11 cellular contexts compared by ENCODE assay signal in the genomic region with DNA sequence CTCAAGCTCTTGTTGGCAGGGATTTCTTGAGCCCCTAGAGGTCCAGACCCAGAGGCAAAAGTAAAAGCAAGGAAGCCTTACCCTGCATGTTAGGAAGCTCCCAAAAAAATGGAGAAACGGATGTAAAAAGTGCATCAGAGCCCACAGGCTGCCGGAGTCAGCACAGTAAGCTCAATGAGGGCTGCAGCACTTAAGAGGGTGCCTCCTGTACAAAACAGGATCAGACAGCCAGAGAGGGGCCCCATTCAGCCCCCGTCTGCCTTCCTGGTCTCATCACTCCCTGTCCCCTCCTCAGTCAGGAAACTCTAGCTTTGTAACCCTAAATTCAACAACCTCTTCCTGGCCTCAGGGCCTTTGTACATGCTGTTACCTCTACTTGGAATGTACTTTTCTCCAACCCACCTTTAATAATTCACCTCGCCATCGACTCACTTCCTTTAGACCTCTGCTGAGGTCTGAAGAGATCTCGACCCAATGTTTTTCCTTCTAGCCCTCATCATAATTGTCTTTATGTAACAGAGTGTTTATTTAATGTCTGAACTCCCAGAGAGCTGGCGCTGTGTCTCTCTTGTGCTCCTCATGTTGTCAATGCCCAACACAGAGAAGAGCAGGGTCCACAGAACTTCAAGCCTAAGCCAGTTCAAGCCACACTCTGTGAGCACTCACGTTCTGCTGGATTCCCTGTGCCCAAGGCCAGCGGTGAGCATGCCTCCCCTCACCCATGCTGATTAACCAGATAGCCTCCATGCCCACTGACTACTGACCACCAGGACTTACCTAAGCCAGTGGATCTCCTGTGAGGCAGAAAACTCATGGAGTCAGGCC. TPM values are rescaled to one million over a fixed set of nuclear protein-coding genes. Genes with fewer than 3 reads are reported as not detected.
DNase-seq lines count a peak whose midpoint lies in the region; ATAC-seq, FAIRE-seq and TF ChIP-seq lines count a peak whose summit lies in the region.
"Had no signal": no experiment of that assay in that cellular context is flagged by ENCODE, and none has a peak within 500 bp of the region (broad histone marks: within the 10 kb centered on the region; RNA-seq: fewer than 3 reads in every experiment).

No MANE protein-coding gene starts in this region.

- H4K20me1 ChIP-seq in OCI-LY1 (ENCODE audit: insufficient read depth, low read length) (no peaks in the 10 kb centered on the region), H1 (replicated peaks in 1 of 2; ENCODE audit: control insufficient read depth in 1 of 2, insufficient read depth in 2 of 2, low read length in 2 of 2) (peaks cover 0 to 4% of the 10 kb centered on the region in 2 experiments)

- no peak overlapping the region for H3K9ac ChIP-seq in OCI-LY1 (ENCODE audit: low read length)
- H3K9ac ChIP-seq in H1 (replicated peaks in 1 of 4; ENCODE audit: extremely low read depth in 1 of 4, low read depth in 3 of 4, low read length in 3 of 4) = no peak overlapping the region
- H3K9ac ChIP-seq in neuronal stem cell (ENCODE audit: low read depth, low read length, poor library complexity) = no peak overlapping the region

- H4K91ac ChIP-seq in H1 (replicated peaks; ENCODE audit: insufficient read length, low read length) (no peak overlapping the region), neuronal stem cell (ENCODE audit: low read depth, low read length, poor library complexity) (no peak overlapping the region)

- no peak for ATAC-seq in heart left ventricle

- no peak for TF ChIP-seq EP300 in H1 (IDR thresholded peaks at IDR 0.05; ENCODE audit: borderline replicate concordance in 1 of 2, low read depth in 2 of 2, low read length in 2 of 2)

- no peak overlapping the region for H4K5ac ChIP-seq in H1 (ENCODE audit: insufficient read length, low read depth, low read length)

- H3K9me2 ChIP-seq in OCI-LY1 (ENCODE audit: low read depth, low read length) = no peaks in the 10 kb centered on the region

- FAIRE-seq in H1 (lab: Jason Lieb, UNC) (no peak), RCC 7860 (lab: Jason Lieb, UNC) (no peak)

- WGBS in H1 (ENCODE audit: extremely low coverage in 1 of 2, insufficient coverage in 1 of 2, insufficient read length in 1 of 2, insufficient replicate concordance in 2 of 2, low coverage in 1 of 2, low lambda C conversion rate in 2 of 2, missing lambda C conversion rate in 1 of 2), 2 experiments = 71% methylated on average over 9 of the region's 9 CpGs; no CpG with 5 or more reads in 1 of the 2 experiments
- WGBS in neuronal stem cell (ENCODE audit: extremely low coverage in 2 of 2, insufficient read length in 2 of 2, insufficient replicate concordance in 1 of 2), 2 donors = 100% methylated on average over 1 of the region's 9 CpGs; no CpG with 5 or more reads in 1 of the 2 donors
- WGBS in heart left ventricle, 4 donors = 87 to 92% (median 90%) methylated on average over 9 of the region's 9 CpGs

- H2BK15ac ChIP-seq in H1 (ENCODE audit: low read length) = peak overlapping the region; percentile 50; the same call in 1 of the 2 replicates
- no peak overlapping the region for H2BK15ac ChIP-seq in neuronal stem cell (ENCODE audit: low read length)

- H2AFZ ChIP-seq in OCI-LY1 (ENCODE audit: low read length) = no peak overlapping the region
- no peak overlapping the region for H2AFZ ChIP-seq in H1 (ENCODE audit: low read length)
- no peak overlapping the region for H2AFZ ChIP-seq in neuronal stem cell (ENCODE audit: low read length)
- H2AFZ ChIP-seq: hepatocyte had no signal

- H3K56ac ChIP-seq in H1 (replicated peaks; ENCODE audit: insufficient read length, low read depth, low read length) = no peak overlapping the region

- H3K4me2 ChIP-seq in OCI-LY1 (ENCODE audit: low read length) (no peak overlapping the region), H1 (ENCODE audit: insufficient read depth in 1 of 2, low read depth in 2 of 2, low read length in 2 of 2) (no peak overlapping the region), neuronal stem cell (ENCODE audit: insufficient read depth, low read length, poor library complexity, severe bottlenecking) (no peak overlapping the region)
- H3K4me2 ChIP-seq: hepatocyte had no signal

- H2BK120ac ChIP-seq in H1 (replicated peaks; ENCODE audit: low read depth, low read length) (no peak overlapping the region), neuronal stem cell (ENCODE audit: low read depth, low read length) (no peak overlapping the region)

- no peak overlapping the region for H2BK5ac ChIP-seq in H1 (ENCODE audit: low read depth, low read length)
- H2BK5ac ChIP-seq in neuronal stem cell (ENCODE audit: low read length) = no peak overlapping the region

- H3K18ac ChIP-seq in H1 (ENCODE audit: extremely low read depth, low read length) (no peak overlapping the region), neuronal stem cell (ENCODE audit: low read length) (peak overlapping the region; percentile 11)

- intact Hi-C loops in heart left ventricle (cut with DNase I) = loop anchor here in 6 of 10 donors (1.0 to 10.0 kb wide), 12 partner anchors 38 to 558 kb away; partner anchors contain the start of genes LPIN3 (in 2 of the 6) and ZHX3 (in 1 of the 6)

- no peak for TF ChIP-seq POLR2A in H1 (IDR thresholded peaks at IDR 0.05; ENCODE audit: control extremely low read depth in 1 of 2, low read depth in 2 of 2, low read length in 2 of 2)
- TF ChIP-seq POLR2A in heart left ventricle (IDR thresholded peaks at IDR 0.05) = no peak

- POLR2A ChIA-PET in H1 (lab: Charles Lee; ENCODE audit: partially characterized antibody) = interaction anchor here (0.7 to 1.6 kb wide), 5 partner anchors 19 to 127 kb away, joined by 3 to 4 read pairs (median 3); no protein-coding TSS in a partner anchor

- CTCF ChIA-PET in H1 (lab: Charles Lee; ENCODE audit: partially characterized antibody) = interaction anchor here (0.6 to 4.3 kb wide), 38 partner anchors 9 to 957 kb away, joined by 3 to 31 read pairs (median 5); partner anchors contain the start of gene LPIN3

- H3K36me3 ChIP-seq in OCI-LY1 (ENCODE audit: insufficient read depth, low read length) = no peaks in the 10 kb centered on the region
- H3K36me3 ChIP-seq in H1 (ENCODE audit: control insufficient read depth in 2 of 4, insufficient read depth in 4 of 4, low read length in 3 of 4) = no peaks in the 10 kb centered on the region
- peaks cover 2 to 17% of the 10 kb centered on the region in 2 donors for H3K36me3 ChIP-seq in neuronal stem cell (replicated peaks in 1 of 2; ENCODE audit: control insufficient read depth in 2 of 2, insufficient read depth in 2 of 2, low read length in 2 of 2)
- no peaks in the 10 kb centered on the region for H3K36me3 ChIP-seq in heart left ventricle

- no peaks in the 10 kb centered on the region for H3K9me3 Mint-ChIP-seq in T-helper 1 cell treated with Interleukin-12 subunit alpha and Interleukin-12 subunit beta and Interleukin-4 antibody, amounts not matched to agents 30 μg/mL and 1 μg/mL, for 36 hours

- H3K4me1 ChIP-seq in OCI-LY1 (ENCODE audit: insufficient read depth, low read length, severe bottlenecking) (peaks cover 44% of the 10 kb centered on the region), H1 (replicated peaks in 1 of 4; ENCODE audit: control insufficient read depth in 3 of 4, insufficient read depth in 4 of 4, low read length in 3 of 4) (peaks cover 11 to 23% (median 16%) of the 10 kb centered on the region in 4 experiments), neuronal stem cell (ENCODE audit: control insufficient read depth in 2 of 2, insufficient read depth in 1 of 2, low read depth in 1 of 2, low read length in 2 of 2) (peaks cover 10 to 13% of the 10 kb centered on the region in 2 donors), heart left ventricle (peaks cover 0 to 28% (median 20%) of the 10 kb centered on the region in 12 donors)

- H3K4ac ChIP-seq in H1 (replicated peaks; ENCODE audit: insufficient read length, low read depth, low read length) = no peak overlapping the region
- H3K4ac ChIP-seq in neuronal stem cell (ENCODE audit: low read length) = no peak overlapping the region

- H3K27me3 Mint-ChIP-seq in T-helper 1 cell treated with Interleukin-12 subunit alpha and Interleukin-12 subunit beta and Interleukin-4 antibody, amounts not matched to agents 30 μg/mL and 1 μg/mL, for 36 hours (ENCODE audit: low read depth) = no peaks in the 10 kb centered on the region
- H3K27me3 Mint-ChIP-seq: activated naive CD8-positive, alpha-beta T cell had no signal

- H3K79me2 ChIP-seq in OCI-LY1 (ENCODE audit: insufficient read depth, low read length) (no peaks in the 10 kb centered on the region), H1 (ENCODE audit: control insufficient read depth in 1 of 2, insufficient read depth in 2 of 2, low read length in 2 of 2) (peaks cover 16 to 17% of the 10 kb centered on the region in 2 experiments)

- H3K27me3 ChIP-seq in OCI-LY1 (ENCODE audit: insufficient read depth, low read length) = no peaks in the 10 kb centered on the region
- H3K27me3 ChIP-seq in H1 (replicated peaks in 1 of 4; ENCODE audit: control insufficient read depth in 3 of 4, extremely low read depth in 1 of 4, insufficient read depth in 3 of 4, low read length in 3 of 4) = peaks cover 0 to 9% (median 2%) of the 10 kb centered on the region in 4 experiments; a peak in 3 of 7 replicates
- no peaks in the 10 kb centered on the region for H3K27me3 ChIP-seq in neuronal stem cell (ENCODE audit: control insufficient read depth in 3 of 3, insufficient read depth in 3 of 3, low read depth in 1 of 3, low read length in 3 of 3)
- H3K27me3 ChIP-seq in heart left ventricle = peaks cover 0 to 4% (median 0%) of the 10 kb centered on the region in 9 donors
- H3K27me3 ChIP-seq: hepatocyte had no signal

- H3F3A ChIP-seq in OCI-LY1 (ENCODE audit: insufficient read depth, low read length) = peaks cover 5% of the 10 kb centered on the region

- H3K4me3 ChIP-seq in OCI-LY1 (ENCODE audit: low read depth, low read length, poor library complexity, severe bottlenecking) = no peak overlapping the region
- no peak overlapping the region for H3K4me3 ChIP-seq in H1 (ENCODE audit: extremely low read depth in 1 of 4, insufficient read depth in 2 of 4, low read depth in 3 of 4, low read length in 4 of 4)
- H3K4me3 ChIP-seq in neuronal stem cell (ENCODE audit: low read length in 2 of 2) = no peak overlapping the region
- H3K4me3 ChIP-seq in heart left ventricle = no peak overlapping the region
- H3K4me3 ChIP-seq: hepatocyte had no signal

- H4K8ac ChIP-seq in H1 (ENCODE audit: extremely low read depth, insufficient read depth, low read length) (no peak overlapping the region), neuronal stem cell (ENCODE audit: low read depth, low read length) (no peak overlapping the region)

- no peak overlapping the region for H2AK5ac ChIP-seq in H1 (ENCODE audit: low read depth, low read length)
- peak overlapping the region; percentile 86 for H2AK5ac ChIP-seq in neuronal stem cell (ENCODE audit: low read depth, low read length)

- H3K27ac ChIP-seq in OCI-LY1 (ENCODE audit: low read depth, low read length, poor library complexity, severe bottlenecking) (peak overlapping the region; percentile 61), H1 (ENCODE audit: low read depth, low read length) (no peak overlapping the region), neuronal stem cell (replicated peaks; ENCODE audit: low read length) (no peak overlapping the region), heart left ventricle (no peak overlapping the region)
- H3K27ac ChIP-seq: hepatocyte had no signal

- H3K23ac ChIP-seq in H1 (ENCODE audit: insufficient read length) = no peak overlapping the region
- H3K23ac ChIP-seq in neuronal stem cell (ENCODE audit: low read depth, low read length, poor library complexity) = no peak overlapping the region

- peak overlapping the region; percentile 53 for H3K27ac Mint-ChIP-seq in T-helper 1 cell treated with Interleukin-12 subunit alpha and Interleukin-12 subunit beta and Interleukin-4 antibody, amounts not matched to agents 30 μg/mL and 1 μg/mL, for 36 hours

- H2BK20ac ChIP-seq in H1 (ENCODE audit: low read length) = peak overlapping the region; percentile 37; the same call in 1 of the 2 replicates

- H2BK12ac ChIP-seq in H1 (ENCODE audit: low read depth, low read length) (no peak overlapping the region; the same call in 1 of the 2 replicates), neuronal stem cell (ENCODE audit: low read length) (no peak overlapping the region)

- TF ChIP-seq CTCF in OCI-LY1 (IDR thresholded peaks at IDR 0.05; ENCODE audit: low read length) (no peak), H1 (IDR thresholded peaks at IDR 0.05; ENCODE audit: control extremely low read depth in 1 of 3, insufficient read depth in 1 of 3, low read depth in 1 of 3, low read length in 3 of 3) (no peak), heart left ventricle (IDR thresholded peaks at IDR 0.05) (no peak)

- H3K9me3 ChIP-seq in OCI-LY1 (ENCODE audit: low read length) (no peaks in the 10 kb centered on the region), H1 (ENCODE audit: insufficient read depth in 2 of 2, low read depth in 1 of 2, low read length in 1 of 2) (no peaks in the 10 kb centered on the region), neuronal stem cell (replicated peaks in 1 of 2; ENCODE audit: control insufficient read depth in 2 of 2, insufficient read depth in 1 of 2, low read depth in 1 of 2, low read length in 2 of 2) (no peaks in the 10 kb centered on the region), heart left ventricle (no peaks in the 10 kb centered on the region)

- H3K36me3 Mint-ChIP-seq in T-helper 1 cell treated with Interleukin-12 subunit alpha and Interleukin-12 subunit beta and Interleukin-4 antibody, amounts not matched to agents 30 μg/mL and 1 μg/mL, for 36 hours (ENCODE audit: low read depth) = peaks cover 16% of the 10 kb centered on the region

- no peak overlapping the region for H3K4me3 Mint-ChIP-seq in T-helper 1 cell treated with Interleukin-12 subunit alpha and Interleukin-12 subunit beta and Interleukin-4 antibody, amounts not matched to agents 30 μg/mL and 1 μg/mL, for 36 hours

- H3K23me2 ChIP-seq in H1 (ENCODE audit: low read depth, low read length) = peaks cover 13% of the 10 kb centered on the region; the same call in 1 of the 2 replicates

- no peak for TF ChIP-seq RAD21 in H1 (IDR thresholded peaks at IDR 0.05 in 1 of 2, conservative IDR thresholded peaks at IDR 0.05 in 1 of 2; ENCODE audit: low read depth in 2 of 2, low read length in 2 of 2)

- H3K79me1 ChIP-seq in H1 (ENCODE audit: low read depth, low read length) = peaks cover under 1% of the 10 kb centered on the region; the same call in 1 of the 2 replicates
- peaks cover 4% of the 10 kb centered on the region for H3K79me1 ChIP-seq in neuronal stem cell (ENCODE audit: low read depth, low read length)

- no peak overlapping the region for H3K14ac ChIP-seq in H1 (ENCODE audit: insufficient read length)
- no peak overlapping the region for H3K14ac ChIP-seq in neuronal stem cell (ENCODE audit: low read length)

- H3K4me1 Mint-ChIP-seq in T-helper 1 cell treated with Interleukin-12 subunit alpha and Interleukin-12 subunit beta and Interleukin-4 antibody, amounts not matched to agents 30 μg/mL and 1 μg/mL, for 36 hours (ENCODE audit: low read depth) = peaks cover 44% of the 10 kb centered on the region

- DNase-seq in T-helper 1 cell (no peak), H1 (ENCODE audit: low read depth in 1 of 2, low spot score in 2 of 2) (no peak), neuronal stem cell (ENCODE audit: low spot score) (no peak), RCC 7860 (ENCODE audit: low spot score) (no peak), heart left ventricle (no peak), NCI-H1694 treated with DMSO at 0.1 percent for 48 hours (lab: John Stamatoyannopoulos, UW) (no peak)
- DNase-seq: NCI-H1092 had no signal

RNA-seq across cellular contexts. Expression of gene PLCG1, which starts 2.8 kb away (rescaled TPM):
- total RNA-seq in H1 (2021; fragmentation: NEBNext Ultra II Directional; extraction: Animal tissue kit (Norgen Biotek cat#: 25700)) = 151 and 154 TPM in 2 replicates
- 103 and 152 TPM in 2 replicates for polyA plus RNA-seq in H1 (2011; rRNA removed)
- polyA plus RNA-seq in H1 (2011; cell fraction: cytosol; rRNA removed) = 138 TPM
- polyA plus RNA-seq in H1 (2011; cell fraction: nucleus; rRNA removed) = 726 TPM
- polyA plus RNA-seq in H1 (2012, experiment 1 of 2) = 123 to 166 TPM (median 150 TPM) in 4 replicates
- polyA plus RNA-seq in H1 (2012, experiment 2 of 2) = 127 TPM
- polyA plus RNA-seq in H1 (2013, experiment 1 of 2) = 83.5 TPM
- 72.0 TPM for polyA plus RNA-seq in H1 (2013, experiment 2 of 2)
- polyA minus RNA-seq in H1 (2011; rRNA and poly(A)+ RNA removed) = 164 and 175 TPM in 2 replicates
- polyA minus RNA-seq in H1 (2011; cell fraction: cytosol; rRNA and poly(A)+ RNA removed) = 123 TPM
- 248 TPM for polyA minus RNA-seq in H1 (2011; cell fraction: nucleus; rRNA and poly(A)+ RNA removed)
- polyA plus RNA-seq in neuronal stem cell (2013, experiment 1 of 2) = 138 TPM
- polyA plus RNA-seq in neuronal stem cell (2013, experiment 2 of 2) = 134 TPM
- 10 to 100 TPM; 32.5 to 72.2 (median 55.9) TPM for total RNA-seq in heart left ventricle
- polyA plus RNA-seq in heart left ventricle = 10 to 100 TPM; 37.9 to 44.9 TPM
